ENCODE assay signal across 1 cellular context in genomic region chr19:12884202-12884601, GRCh38.
A peak's percentile ranks its signal among the peaks of the same experiment; 100 is the strongest.
TF ChIP-seq lines count a peak whose summit lies in the region.

No MANE protein-coding gene starts in this region.

TF ChIP-seq in K562, 482 proteins besides CTCF, POLR2A, EP300 and RAD21 (continued from another document and continues in another):
- TF ChIP-seq ZNF592 (IDR thresholded peaks at IDR 0.05) (no peak), SUPT5H (IDR thresholded peaks at IDR 0.05) (0 out of 2 replicates have a peak, but pooled peaks have one; percentile 4), SMARCC2 (IDR thresholded peaks at IDR 0.05; ENCODE audit: low read depth) (no peak), TCF7L2 (IDR thresholded peaks at IDR 0.05; ENCODE audit: low read depth, low read length) (no peak), HOMEZ (CRISPR knock-in tag; IDR thresholded peaks at IDR 0.05) (no peak), ARID3B (CRISPR knock-in tag; IDR thresholded peaks at IDR 0.05; ENCODE audit: borderline replicate concordance) (no peak), ESRRA (IDR thresholded peaks at IDR 0.05; ENCODE audit: borderline replicate concordance, low read depth) (no peak), TAF9B (IDR thresholded peaks at IDR 0.05; ENCODE audit: partially characterized antibody) (no peak), GTF2E2 (tag; IDR thresholded peaks at IDR 0.05) (no peak), PPARD (CRISPR knock-in tag; IDR thresholded peaks at IDR 0.05) (no peak), ZNF354B (CRISPR knock-in tag; IDR thresholded peaks at IDR 0.05) (no peak), HIVEP1 (CRISPR knock-in tag; IDR thresholded peaks at IDR 0.05) (no peak), SIN3B (IDR thresholded peaks at IDR 0.05; ENCODE audit: low read depth) (no peak), ELF2 (CRISPR knock-in tag; IDR thresholded peaks at IDR 0.05) (no peak), SRF (CRISPR knock-in tag; IDR thresholded peaks at IDR 0.05) (no peak), TRIM28 (IDR thresholded peaks at IDR 0.05) (0 out of 2 replicates have a peak, but pooled peaks have one; percentile 8), ZNF134 (CRISPR knock-in tag; conservative IDR thresholded peaks at IDR 0.05) (no peak), ZNF407 (IDR thresholded peaks at IDR 0.05; ENCODE audit: low read depth) (no peak), SNIP1 (IDR thresholded peaks at IDR 0.05; ENCODE audit: low read depth) (no peak), HCFC1 (IDR thresholded peaks at IDR 0.05; ENCODE audit: low read depth, low read length) (no peak), CBX8 (IDR thresholded peaks at IDR 0.05; ENCODE audit: borderline replicate concordance, extremely low read depth, low read depth, low read length, poor library complexity, severe bottlenecking) (no peak), BRD4 (IDR thresholded peaks at IDR 0.05) (peak; percentile 49; the same call in 1 of the 2 replicates), KLF1 (tag; IDR thresholded peaks at IDR 0.05) (no peak), RBM34 (IDR thresholded peaks at IDR 0.05; ENCODE audit: borderline replicate concordance, insufficient read depth, low read length) (no peak), BCLAF1 (IDR thresholded peaks at IDR 0.05; ENCODE audit: borderline replicate concordance in 1 of 2, control insufficient read depth in 1 of 2, low read depth in 2 of 2, low read length in 1 of 2) (no peak), MCM7 (IDR thresholded peaks at IDR 0.05) (no peak)
